ENCODE assay signal across 8 cellular contexts in genomic region chr16:2776500-2777139, GRCh38. TPM values are rescaled to one million over a fixed set of nuclear protein-coding genes. Genes with fewer than 3 reads are reported as not detected.
DNase-seq lines count a peak whose midpoint lies in the region; ATAC-seq, FAIRE-seq and TF ChIP-seq lines count a peak whose summit lies in the region.

No MANE protein-coding gene starts in this region.

- peaks cover 12% of the 10 kb centered on the region for H3K27me3 Mint-ChIP-seq in brain
- H3K27me3 Mint-ChIP-seq in stimulated activated naive CD8-positive, alpha-beta T cell treated with anti-CD3 and anti-CD28 coated beads, Interleukin-15, amount 100 ng/mL, for 72 hours: no peaks in the 10 kb centered on the region

- H3K4me3 Mint-ChIP-seq in brain: peak overlapping the region; percentile 93 to 98 (median 96)
- H3K4me3 Mint-ChIP-seq in stimulated activated naive CD8-positive, alpha-beta T cell treated with anti-CD3 and anti-CD28 coated beads, Interleukin-15, amount 100 ng/mL, for 72 hours: peak overlapping the region; percentile 91 to 96

- TF ChIP-seq CTCF in NB4 (IDR thresholded peaks at IDR 0.05; ENCODE audit: low read depth, low read length) (no peak), brain (conservative IDR thresholded peaks at IDR 0.05) (no peak), left lung (IDR thresholded peaks at IDR 0.05) (no peak)

- ATAC-seq in GM21737 (IDR thresholded peaks at IDR 0.05; ENCODE audit: unreplicated experiment) (peak; percentile 26), left lung (peak; percentile 1)
- peak; percentile 61 for ATAC-seq in stimulated activated naive CD8-positive, alpha-beta T cell treated with anti-CD3 and anti-CD28 coated beads, Interleukin-15, amount 100 ng/mL, for 72 hours

- peak overlapping the region; percentile 97 to 99 (median 98) for H3K27ac Mint-ChIP-seq in brain
- H3K27ac Mint-ChIP-seq in stimulated activated naive CD8-positive, alpha-beta T cell treated with anti-CD3 and anti-CD28 coated beads, Interleukin-15, amount 100 ng/mL, for 72 hours: peak overlapping the region; percentile 94 to 96

- no peaks in the 10 kb centered on the region for H3K9me3 ChIP-seq in left lung

- H3K27me3 ChIP-seq in left lung: no peaks in the 10 kb centered on the region

- FAIRE-seq in GM12891 (lab: Jason Lieb, UNC): peak; percentile 43

- peak overlapping the region in 1 of 2 donors; percentile 78 for H3K27ac ChIP-seq in left lung

- intact Hi-C loops in left lung (cut with DNase I): no loop called here

- H3K4me3 ChIP-seq in NB4 (ENCODE audit: low read depth, low read length) (peak overlapping the region; percentile 82), left lung (peak overlapping the region; percentile 84 to 95)

- H3K36me3 Mint-ChIP-seq in brain: peaks cover 22% of the 10 kb centered on the region

- H3K36me3 ChIP-seq in left lung: peaks cover 0 to 39% of the 10 kb centered on the region in 2 donors

- H3K4me1 Mint-ChIP-seq in brain: peaks cover 48% of the 10 kb centered on the region
- peaks cover 67% of the 10 kb centered on the region for H3K4me1 Mint-ChIP-seq in stimulated activated naive CD8-positive, alpha-beta T cell treated with anti-CD3 and anti-CD28 coated beads, Interleukin-15, amount 100 ng/mL, for 72 hours

- DNase-seq in GM12891 (ENCODE audit: insufficient read length, low spot score) (no peak), NB4 (ENCODE audit: low read depth) (peak; percentile 51), left lung (peak in 1 of 2 donors; percentile 88), ecto neural progenitor cell (ENCODE audit: low spot score) (no peak), hippocampal formation (lab: John Stamatoyannopoulos, UW) (no peak)
- peak; percentile 52 to 58 for DNase-seq in stimulated activated naive CD8-positive, alpha-beta T cell treated with anti-CD3 and anti-CD28 coated beads, Interleukin-15, amount 100 ng/mL, for 72 hours

- H3K9me3 Mint-ChIP-seq in brain: peaks cover 0 to 2% (median 0%) of the 10 kb centered on the region in 5 experiments
- no peaks in the 10 kb centered on the region for H3K9me3 Mint-ChIP-seq in stimulated activated naive CD8-positive, alpha-beta T cell treated with anti-CD3 and anti-CD28 coated beads, Interleukin-15, amount 100 ng/mL, for 72 hours

- TF ChIP-seq POLR2A in GM12891 (IDR thresholded peaks at IDR 0.05; ENCODE audit: low read depth, low read length) (no peak), NB4 (IDR thresholded peaks at IDR 0.05; ENCODE audit: extremely low read depth, insufficient read length) (no peak)

- peaks cover 22 to 37% of the 10 kb centered on the region in 2 donors for H3K4me1 ChIP-seq in left lung

TF ChIP-seq in GM12891, 5 proteins besides CTCF, POLR2A, EP300 and RAD21:
- TF ChIP-seq POLR2AphosphoS5 (IDR thresholded peaks at IDR 0.05; ENCODE audit: low read depth, low read length): no peak
- no peak for TF ChIP-seq PAX5 (IDR thresholded peaks at IDR 0.05; ENCODE audit: insufficient read depth, low read length, severe bottlenecking)
- no peak for TF ChIP-seq POU2F2 (IDR thresholded peaks at IDR 0.05; ENCODE audit: low read depth, low read length)
- no peak for TF ChIP-seq SPI1 (IDR thresholded peaks at IDR 0.05; ENCODE audit: low read depth, low read length)
- no peak for TF ChIP-seq TAF1 (IDR thresholded peaks at IDR 0.05; ENCODE audit: low read depth, low read length)

RNA-seq across cellular contexts. Expression of gene ELOB, which starts 0.5 kb away (rescaled TPM):
- polyA plus RNA-seq in GM12891 (2012; ENCODE audit: low read depth, missing spikeins): 213 TPM
- 647 TPM for polyA plus RNA-seq in brain (ENCODE audit: insufficient read depth, low read depth, low replicate concordance)
- total RNA-seq in left lung: 100 to 1,000 TPM; 200 to 205 TPM

RNA-seq across cellular contexts. Expression of gene PRSS33, which starts 10.7 kb away (rescaled TPM):
- not detected for polyA plus RNA-seq in GM12891 (2012; ENCODE audit: low read depth, missing spikeins)
- polyA plus RNA-seq in brain (ENCODE audit: insufficient read depth, low read depth, low replicate concordance): not detected
- total RNA-seq in left lung: not detected

RNA-seq across cellular contexts. Expression of gene PRSS41, which starts 21.6 kb away (rescaled TPM):
- polyA plus RNA-seq in GM12891 (2012; ENCODE audit: low read depth, missing spikeins): not detected
- not detected for polyA plus RNA-seq in brain (ENCODE audit: insufficient read depth, low read depth, low replicate concordance)
- not detected for total RNA-seq in left lung

RNA-seq across cellular contexts. Expression of gene SRRM2, which starts 24.2 kb away (rescaled TPM):
- polyA plus RNA-seq in GM12891 (2012; ENCODE audit: low read depth, missing spikeins): 400 TPM
- polyA plus RNA-seq in brain (ENCODE audit: insufficient read depth, low read depth, low replicate concordance): 447 TPM
- 100 to 1,000 TPM; 536 to 562 TPM for total RNA-seq in left lung

RNA-seq across cellular contexts. Expression of gene PRSS21, which starts 40.4 kb away (rescaled TPM):
- 29.1 TPM for polyA plus RNA-seq in GM12891 (2012; ENCODE audit: low read depth, missing spikeins)
- not detected for polyA plus RNA-seq in brain (ENCODE audit: insufficient read depth, low read depth, low replicate concordance)
- total RNA-seq in left lung: 1 to 10 TPM in 1 of 2 donors, under 1 TPM in 1; 0.90 to 2.5 TPM

Comparison
In these comparisons a context has a peak if more than half of its experiments do, and no peak if none do; other contexts are left out.
1. DNase-seq: peak in NB4 (single experiment) and stimulated activated naive CD8-positive, alpha-beta T cell treated with anti-CD3 and anti-CD28 coated beads, Interleukin-15, amount 100 ng/mL, for 72 hours (2 of 2); none in GM12891 (single experiment), ecto neural progenitor cell (single experiment) and hippocampal formation (0 of 2).
2. ATAC-seq: peak in every context shown above with its lines; median percentile 61 in stimulated activated naive CD8-positive, alpha-beta T cell treated with anti-CD3 and anti-CD28 coated beads, Interleukin-15, amount 100 ng/mL, for 72 hours; 26 in GM21737; 1 in left lung.